8 cellular contexts compared by ENCODE assay signal in genomic region chr10:102853944-102854694, GRCh38. TPM values are rescaled to one million over a fixed set of nuclear protein-coding genes. Genes with fewer than 3 reads are reported as not detected.
DNase-seq lines count a peak whose midpoint lies in the region; ATAC-seq and TF ChIP-seq lines count a peak whose summit lies in the region.

TSS of gene BORCS7 (plus strand) at chr10:102854259. CDS start at chr10:102854287, 28 bp downstream.

- CTCF ChIA-PET in BJ (lab: Yijun Ruan, JAX) = interaction anchor here (0.7 to 1.0 kb wide), 2 partner anchors 19 to 128 kb away, joined by 3 to 4 read pairs; no protein-coding TSS in a partner anchor
- CTCF ChIA-PET in activated CD4-positive, alpha-beta T cell treated with anti-CD3 and anti-CD28 coated beads, Interleukin-2, amount 10 ng/mL, durations not matched to agents 7 days and 5 days (lab: Charles Lee) = interaction anchor here (1.0 kb wide), 1 partner anchor 9 kb away, joined by 3 read pairs; no protein-coding TSS in a partner anchor

- peak within 1 kb of the TSS; percentile 65 for H3K4me3 ChIP-seq in BJ (ENCODE audit: low read depth, low read length)

- POLR2A ChIA-PET in BJ (lab: Charles Lee) = no interaction called here
- POLR2A ChIA-PET in activated CD4-positive, alpha-beta T cell treated with anti-CD3 and anti-CD28 coated beads, Interleukin-2, amount 10 ng/mL, durations not matched to agents 7 days and 5 days (lab: Charles Lee) = interaction anchor here (1.0 kb wide), 1 partner anchor 64 kb away, joined by 3 read pairs; the partner anchor contains the start of gene CNNM2

- DNase-seq in BJ (ENCODE audit: low read depth) (peak; percentile 80), NCI-H526 treated with DMSO at 0.1 percent for 48 hours (lab: John Stamatoyannopoulos, UW) (peak; percentile 91), dedifferentiated amniotic fluid mesenchymal stem cell (ENCODE audit: extremely low spot score) (peak; percentile 97), left lobe of liver (ENCODE audit: low spot score) (peak; percentile 96)
- peak; percentile 94 for DNase-seq in activated CD4-positive, alpha-beta T cell treated with anti-CD3 and anti-CD28 coated beads, Interleukin-2, amount 10 ng/mL, durations not matched to agents 7 days and 5 days
- DNase-seq in stimulated activated CD4-positive, alpha-beta T cell treated with anti-CD3 and anti-CD28 coated beads, Interleukin-2, amount 100 ng/mL, for 4 hours (ENCODE audit: low read depth) = peak; percentile 81

- no peaks in the 10 kb centered on the region for H3K9me3 Mint-ChIP-seq in activated CD4-positive, alpha-beta T cell treated with anti-CD3 and anti-CD28 coated beads, Interleukin-2, amount 10 ng/mL, durations not matched to agents 7 days and 5 days

- H3K27me3 Mint-ChIP-seq in activated CD4-positive, alpha-beta T cell treated with anti-CD3 and anti-CD28 coated beads, Interleukin-2, amount 10 ng/mL, durations not matched to agents 7 days and 5 days = no peaks in the 10 kb centered on the region

- H3K27me3 ChIP-seq in BJ (ENCODE audit: control insufficient read depth, insufficient read depth, low read length) = no peaks in the 10 kb centered on the region

- no peaks in the 10 kb centered on the region for H3K36me3 ChIP-seq in BJ (ENCODE audit: control insufficient read depth, insufficient read depth, low read length)

- no peaks in the 10 kb centered on the region for H3K36me3 Mint-ChIP-seq in activated CD4-positive, alpha-beta T cell treated with anti-CD3 and anti-CD28 coated beads, Interleukin-2, amount 10 ng/mL, durations not matched to agents 7 days and 5 days (ENCODE audit: low read depth)

- peak within 1 kb of the TSS; percentile 95 for H3K27ac Mint-ChIP-seq in activated CD4-positive, alpha-beta T cell treated with anti-CD3 and anti-CD28 coated beads, Interleukin-2, amount 10 ng/mL, durations not matched to agents 7 days and 5 days

- ATAC-seq in GM19324 (IDR thresholded peaks at IDR 0.05; ENCODE audit: low FRiP score, unreplicated experiment) (peak; percentile 88), HG03469 (IDR thresholded peaks at IDR 0.05; ENCODE audit: unreplicated experiment) (peak; percentile 86), left lobe of liver (peak; percentile 92)

- peak within 1 kb of the TSS; percentile 94 for H3K4me3 Mint-ChIP-seq in activated CD4-positive, alpha-beta T cell treated with anti-CD3 and anti-CD28 coated beads, Interleukin-2, amount 10 ng/mL, durations not matched to agents 7 days and 5 days

- no peak for TF ChIP-seq CTCF in BJ (IDR thresholded peaks at IDR 0.05; ENCODE audit: insufficient read depth, low read depth, low read length)

- peaks cover 16% of the 10 kb centered on the region for H3K4me1 Mint-ChIP-seq in activated CD4-positive, alpha-beta T cell treated with anti-CD3 and anti-CD28 coated beads, Interleukin-2, amount 10 ng/mL, durations not matched to agents 7 days and 5 days

RNA-seq across cellular contexts. Expression of gene BORCS7, which starts in this region (rescaled TPM):
- polyA plus RNA-seq in BJ (2011; rRNA removed) = 17.6 and 19.4 TPM in 2 replicates
- polyA minus RNA-seq in BJ (2011; rRNA and poly(A)+ RNA removed) = 4.2 and 6.7 TPM in 2 replicates
- 10 to 100 TPM; 10.7 to 13.0 TPM for total RNA-seq in activated CD4-positive, alpha-beta T cell treated with anti-CD3 and anti-CD28 coated beads, Interleukin-2, amount 10 ng/mL, durations not matched to agents 7 days and 5 days
- total RNA-seq in left lobe of liver = 17.0 TPM

Comparison
In these comparisons a context has a peak if more than half of its experiments do, and no peak if none do; other contexts are left out.
1. Peak in every context shown above with its lines: DNase-seq, ATAC-seq and H3K4me3 ChIP-seq.